Comparison of ENCODE assay signal across 19 cellular contexts in the genomic region with DNA sequence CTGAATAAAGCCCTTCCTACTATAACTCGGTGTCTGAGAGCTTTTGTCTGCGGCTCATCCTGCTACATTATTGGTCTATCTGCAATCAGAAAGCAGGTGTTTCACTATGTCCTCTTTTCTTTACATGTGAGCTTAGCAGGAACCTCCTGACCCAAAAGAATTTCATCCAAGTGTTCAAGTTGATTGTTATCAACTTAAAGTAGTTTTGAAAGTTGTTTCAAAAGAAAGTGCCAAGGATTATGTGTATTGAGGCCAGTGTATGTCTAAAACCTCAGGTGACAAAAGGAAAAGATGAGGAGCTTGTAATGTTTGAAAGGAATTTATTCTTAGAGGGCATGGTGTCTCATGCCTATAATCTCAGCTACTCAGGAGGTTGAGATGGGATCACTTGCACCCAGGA. TPM values are rescaled to one million over a fixed set of nuclear protein-coding genes. Genes with fewer than 3 reads are reported as not detected.
DNase-seq lines count a peak whose midpoint lies in the region; ATAC-seq, FAIRE-seq and TF ChIP-seq lines count a peak whose summit lies in the region.
"Had no signal": no experiment of that assay in that cellular context is flagged by ENCODE, and none has a peak within 500 bp of the region (broad histone marks: within the 10 kb centered on the region; RNA-seq: fewer than 3 reads in every experiment).

No MANE protein-coding gene starts in this region.

- TF ChIP-seq EP300 in HepG2 (IDR thresholded peaks at IDR 0.05; ENCODE audit: low read depth in 2 of 2, low read length in 2 of 2): no peak
- no peak for TF ChIP-seq EP300 in HepG2 (CRISPR knock-in tag; IDR thresholded peaks at IDR 0.05; ENCODE audit: borderline replicate concordance)
- TF ChIP-seq EP300 in transverse colon (IDR thresholded peaks at IDR 0.05; ENCODE audit: low read depth): no peak

- H3K27ac Mint-ChIP-seq in T-cell: no peak overlapping the region
- H3K27ac Mint-ChIP-seq: CD4-positive, CD25-positive, alpha-beta regulatory T cell; CD8-positive, alpha-beta T cell had no signal

- TF ChIP-seq CTCF in esophagus squamous epithelium (IDR thresholded peaks at IDR 0.05) (no peak), HepG2 (CRISPR knock-in tag; IDR thresholded peaks at IDR 0.05) (no peak), lower lobe of right lung (IDR thresholded peaks at IDR 0.05) (no peak), transverse colon (IDR thresholded peaks at IDR 0.05) (no peak)

- peak overlapping the region; percentile 84 for H3K4me2 ChIP-seq in HepG2 (ENCODE audit: low read depth, low read length)

- intact Hi-C loops in esophagus squamous epithelium (cut with DNase I) (loop anchor here (10.0 kb wide), 1 partner anchor 225 kb away; a partner anchor contains a TSS), HepG2 (cut with micrococcal nuclease; ENCODE audit: unreplicated experiment) (loop anchor here (10.0 kb wide), 2 partner anchors 195 to 305 kb away; a partner anchor contains a TSS), lower lobe of right lung (cut with DNase I) (no loop called here), transverse colon (cut with DNase I; ENCODE audit: low total_unique reads) (no loop called here)

- H3K27me3 ChIP-seq in esophagus squamous epithelium: no peaks in the 10 kb centered on the region
- H3K27me3 ChIP-seq in HepG2 (ENCODE audit: control insufficient read depth in 1 of 2, insufficient read depth in 2 of 2, low read length in 2 of 2): no peaks in the 10 kb centered on the region
- no peaks in the 10 kb centered on the region for H3K27me3 ChIP-seq in lower lobe of right lung (ENCODE audit: low read depth)
- H3K27me3 ChIP-seq in transverse colon: no peaks in the 10 kb centered on the region
- H3K27me3 ChIP-seq in SJCRH30: no peaks in the 10 kb centered on the region

- no peaks in the 10 kb centered on the region for H3K9me3 Mint-ChIP-seq in T-cell
- H3K9me3 Mint-ChIP-seq: CD8-positive, alpha-beta T cell had no signal

- H3K4me3 ChIP-seq in esophagus squamous epithelium (no peak overlapping the region), HepG2 (replicated peaks in 1 of 3; ENCODE audit: insufficient read depth in 1 of 3, low read depth in 2 of 3, low read length in 3 of 3) (peak overlapping the region in 1 of 3 experiments; percentile 5; a peak in 1 of 6 replicates), lower lobe of right lung (no peak overlapping the region), transverse colon (no peak overlapping the region), SJCRH30 (no peak overlapping the region)
- H3K4me3 ChIP-seq: GM12878 had no signal

- no peaks in the 10 kb centered on the region for H4K20me1 ChIP-seq in HepG2 (ENCODE audit: insufficient read depth, low read length)

- DNase-seq in esophagus squamous epithelium (lab: John Stamatoyannopoulos, UW) (no peak), HepG2 (ENCODE audit: low spot score) (no peak), lower lobe of right lung (no peak), transverse colon (no peak), DMS153 treated with DMSO at 0.1 percent for 48 hours (lab: John Stamatoyannopoulos, UW; ENCODE audit: unreplicated experiment) (no peak), T-cell (no peak), SJCRH30 (no peak)
- DNase-seq: C1 segment of cervical spinal cord; Caco-2; CD4-positive, CD25-positive, alpha-beta regulatory T cell; CD8-positive, alpha-beta T cell; DMS153; DMS79; EL; GDM1; H7; HCEC 1CT had no signal

- CTCF ChIA-PET in HepG2 (lab: Yijun Ruan, JAX; ENCODE audit: low intra/inter-chr PET ratio, low total read pairs) (no interaction called here), T-cell (lab: Charles Lee) (no interaction called here)

- H3K4me3 Mint-ChIP-seq in T-cell: no peak overlapping the region
- H3K4me3 Mint-ChIP-seq: CD4-positive, CD25-positive, alpha-beta regulatory T cell; CD8-positive, alpha-beta T cell had no signal

- no TSS peak for BruUV-seq in HepG2 (replicated peaks; lab: Mats Ljungman, UMichigan)

- in situ Hi-C loops in HepG2 (cut with HindIII; ENCODE audit: extremely low pct_ligation_motif_present, low pct_unique_long_range_greater_than_20kb) (loop anchor here (5.0 to 25.0 kb wide), 2 partner anchors 58 to 193 kb away; no protein-coding TSS in a partner anchor), transverse colon (cut with MboI; ENCODE audit: low pct_ligation_motif_present in 1 of 4, low pct_unique_long_range_greater_than_20kb in 1 of 4, low sequenced_read_pairs in 3 of 4) (no loop called here)

- peaks cover 87% of the 10 kb centered on the region for H3K79me2 ChIP-seq in HepG2 (ENCODE audit: insufficient read depth, low read length)

- no peak for TF ChIP-seq RAD21 in HepG2 (CRISPR knock-in tag; IDR thresholded peaks at IDR 0.05)

- POLR2A ChIA-PET in HepG2 (lab: Yijun Ruan, JAX) (interaction anchor here (1.2 to 2.3 kb wide), 2 partner anchors 8 to 10 kb away, joined by 6 to 12 read pairs; a partner anchor contains a TSS), T-cell (lab: Charles Lee) (interaction anchor here in 1 of 2 donors (0.6 kb wide), 1 partner anchor 72 kb away, joined by 7 read pairs; no protein-coding TSS in a partner anchor)

- H3K27ac ChIP-seq in esophagus squamous epithelium (peak overlapping the region in 3 of 4 donors; percentile 45 to 59 (median 59)), HepG2 (ENCODE audit: extremely low read length, insufficient read depth, low read length) (peak overlapping the region; percentile 32), lower lobe of right lung (no peak overlapping the region), transverse colon (no peak overlapping the region), SJCRH30 (no peak overlapping the region)

- no peak for FAIRE-seq in HepG2 (lab: Jason Lieb, UNC)
- FAIRE-seq: GM12878, H1 had no signal

- H3K4me1 ChIP-seq in esophagus squamous epithelium: peaks cover 0 to 8% (median 3%) of the 10 kb centered on the region in 3 donors
- peaks cover 88% of the 10 kb centered on the region for H3K4me1 ChIP-seq in HepG2 (ENCODE audit: insufficient read depth, low read length)
- H3K4me1 ChIP-seq in lower lobe of right lung: no peaks in the 10 kb centered on the region
- H3K4me1 ChIP-seq in transverse colon: peaks cover 0 to 11% (median 0%) of the 10 kb centered on the region in 4 donors
- no peaks in the 10 kb centered on the region for H3K4me1 ChIP-seq in SJCRH30
- H3K4me1 ChIP-seq: Caco-2 had no signal

- TF ChIP-seq POLR2A in esophagus squamous epithelium (IDR thresholded peaks at IDR 0.05) (no peak), HepG2 (IDR thresholded peaks at IDR 0.05; ENCODE audit: insufficient read depth in 1 of 2, low read depth in 2 of 2, low read length in 2 of 2) (no peak), transverse colon (IDR thresholded peaks at IDR 0.05) (no peak)

- no peak for ATAC-seq in HepG2
- ATAC-seq in lower lobe of right lung: peak; percentile 41 to 61
- ATAC-seq in T-cell (replicated peaks in 1 of 4): no peak
- ATAC-seq: CD8-positive, alpha-beta T cell; GM12878 had no signal

- H3K9me3 ChIP-seq in esophagus squamous epithelium: no peaks in the 10 kb centered on the region
- no peaks in the 10 kb centered on the region for H3K9me3 ChIP-seq in HepG2 (ENCODE audit: low read length)
- no peaks in the 10 kb centered on the region for H3K9me3 ChIP-seq in lower lobe of right lung
- H3K9me3 ChIP-seq in transverse colon: no peaks in the 10 kb centered on the region
- H3K9me3 ChIP-seq in SJCRH30 (replicated peaks): no peaks in the 10 kb centered on the region
- H3K9me3 ChIP-seq: Caco-2 had no signal

- H3K36me3 ChIP-seq in esophagus squamous epithelium: no peaks in the 10 kb centered on the region
- H3K36me3 ChIP-seq in HepG2 (replicated peaks in 1 of 2; ENCODE audit: control insufficient read depth in 1 of 2, insufficient read depth in 2 of 2, low read length in 2 of 2): no peaks in the 10 kb centered on the region; a peak in 1 of 5 replicates
- no peaks in the 10 kb centered on the region for H3K36me3 ChIP-seq in lower lobe of right lung
- H3K36me3 ChIP-seq in transverse colon: no peaks in the 10 kb centered on the region
- no peaks in the 10 kb centered on the region for H3K36me3 ChIP-seq in SJCRH30

- H2AFZ ChIP-seq in HepG2 (ENCODE audit: low read length): no peak overlapping the region

- WGBS in esophagus squamous epithelium, 2 donors: 73 to 83% methylated on average over 2 of the region's 2 CpGs
- 56% methylated on average over 2 of the region's 2 CpGs for WGBS in HepG2 (ENCODE audit: low lambda C conversion rate)
- 97 to 100% methylated on average over 2 of the region's 2 CpGs for WGBS in transverse colon (ENCODE audit: low coverage in 1 of 2), 2 donors

- H3K9ac ChIP-seq in HepG2 (ENCODE audit: insufficient read depth, low read depth, low read length): no peak overlapping the region; the same call in 1 of the 2 replicates

- no peaks in the 10 kb centered on the region for H3K36me3 Mint-ChIP-seq in T-cell
- H3K36me3 Mint-ChIP-seq: CD4-positive, CD25-positive, alpha-beta regulatory T cell; CD8-positive, alpha-beta T cell had no signal

- no peaks in the 10 kb centered on the region for H3K4me1 Mint-ChIP-seq in T-cell
- H3K4me1 Mint-ChIP-seq: CD4-positive, CD25-positive, alpha-beta regulatory T cell had no signal

- H3K27me3 Mint-ChIP-seq in T-cell: peaks cover 0 to 5% of the 10 kb centered on the region in 2 donors
- H3K27me3 Mint-ChIP-seq: CD4-positive, CD25-positive, alpha-beta regulatory T cell had no signal

RNA-seq across cellular contexts. Expression of a gene that starts 8.1 kb away (rescaled TPM):
- total RNA-seq in esophagus squamous epithelium: 100 to 1,000 TPM in 2 of 4 donors, 10 to 100 TPM in 2; 74.7 to 381 (median 211) TPM
- 1,596 and 1,895 TPM in 2 replicates for total RNA-seq in HepG2 (2016; rRNA removed; fragmentation: Illumina TruSeq; extraction: Trizol)
- total RNA-seq in HepG2 (2016; cell fraction: cytosol; rRNA removed; fragmentation: Illumina TruSeq; extraction: Trizol; ENCODE audit: low read depth): 296 and 300 TPM in 2 replicates
- 1,577 and 1,852 TPM in 2 replicates for total RNA-seq in HepG2 (2016; cell fraction: insoluble cytoplasmic fraction; rRNA removed; fragmentation: Illumina TruSeq; extraction: Trizol)
- total RNA-seq in HepG2 (2016; cell fraction: membrane; rRNA removed; fragmentation: Illumina TruSeq; extraction: Trizol): 957 and 1,066 TPM in 2 replicates
- 1,184 and 1,437 TPM in 2 replicates for total RNA-seq in HepG2 (2016; cell fraction: nucleus; rRNA removed; fragmentation: Illumina TruSeq; extraction: Trizol)
- 1,422 and 2,083 TPM in 2 replicates for polyA plus RNA-seq in HepG2 (2011; rRNA removed)
- polyA plus RNA-seq in HepG2 (2011; cell fraction: cytosol; rRNA removed): 1,126 and 1,365 TPM in 2 replicates
- 348 and 391 TPM in 2 replicates for polyA plus RNA-seq in HepG2 (2011; cell fraction: nucleus; rRNA removed)
- 1,145 and 1,833 TPM in 2 replicates for polyA plus RNA-seq in HepG2 (2012)
- 164 and 181 TPM in 2 replicates for polyA plus RNA-seq in HepG2 (2016; cell fraction: cytosol; fragmentation: Illumina TruSeq; extraction: Trizol; ENCODE audit: low read depth)
- 1,195 and 1,209 TPM in 2 replicates for polyA plus RNA-seq in HepG2 (2016; cell fraction: insoluble cytoplasmic fraction; fragmentation: Illumina TruSeq; extraction: Trizol; ENCODE audit: low read depth)
- 458 and 520 TPM in 2 replicates for polyA plus RNA-seq in HepG2 (2016; cell fraction: membrane; fragmentation: Illumina TruSeq; extraction: Trizol; ENCODE audit: low read depth)
- polyA plus RNA-seq in HepG2 (2016; cell fraction: nucleus; fragmentation: Illumina TruSeq; extraction: Trizol; ENCODE audit: insufficient read depth, low read depth): 1,480 and 1,518 TPM in 2 replicates
- 1.0 and 783 TPM in 2 replicates for polyA minus RNA-seq in HepG2 (2011; rRNA and poly(A)+ RNA removed; ENCODE audit: low replicate concordance)
- 1,217 and 1,367 TPM in 2 replicates for polyA minus RNA-seq in HepG2 (2011; cell fraction: cytosol; rRNA and poly(A)+ RNA removed)
- polyA minus RNA-seq in HepG2 (2011; cell fraction: nucleus; rRNA and poly(A)+ RNA removed): 527 and 880 TPM in 2 replicates
- total RNA-seq in lower lobe of right lung: 705 TPM
- total RNA-seq in transverse colon: 1,000 to 10,000 TPM in 1 of 4 donors, 100 to 1,000 TPM in 3; 129 to 1,504 (median 872) TPM
- total RNA-seq in T-cell: 1 to 10 TPM in 3 of 5 donors, under 1 TPM in 2; 0.68 to 3.1 (median 2.6) TPM
- 195 and 221 TPM in 2 replicates for total RNA-seq in SJCRH30 (2014; rRNA removed; shearing (Covaris generic))

Comparison
In these comparisons a context has a peak if more than half of its experiments do, and no peak if none do; other contexts are left out.
1. H3K27ac ChIP-seq: peak in esophagus squamous epithelium (3 of 4) and HepG2 (single experiment); none in lower lobe of right lung (single experiment), transverse colon (0 of 4) and SJCRH30 (single experiment).
2. ATAC-seq: peak in lower lobe of right lung (2 of 2); none in HepG2 (single experiment) and T-cell (0 of 4).
3. RNA of a gene that starts 8.1 kb away (total RNA-seq): 296 to 1,895 TPM in HepG2, 129 to 1,504 TPM in transverse colon, 705 TPM in lower lobe of right lung (single experiment), 74.7 to 381 TPM in esophagus squamous epithelium and 195 to 221 TPM in SJCRH30; 0.68 to 3.1 TPM in T-cell; every median in the first group is over 10 times any median in the second.
4. intact Hi-C loops: an anchor here in esophagus squamous epithelium (10.0 kb wide) and HepG2 (10.0 kb wide); none called in lower lobe of right lung and transverse colon.